ENCODE assay signal across 12 cellular contexts in the genomic region with DNA sequence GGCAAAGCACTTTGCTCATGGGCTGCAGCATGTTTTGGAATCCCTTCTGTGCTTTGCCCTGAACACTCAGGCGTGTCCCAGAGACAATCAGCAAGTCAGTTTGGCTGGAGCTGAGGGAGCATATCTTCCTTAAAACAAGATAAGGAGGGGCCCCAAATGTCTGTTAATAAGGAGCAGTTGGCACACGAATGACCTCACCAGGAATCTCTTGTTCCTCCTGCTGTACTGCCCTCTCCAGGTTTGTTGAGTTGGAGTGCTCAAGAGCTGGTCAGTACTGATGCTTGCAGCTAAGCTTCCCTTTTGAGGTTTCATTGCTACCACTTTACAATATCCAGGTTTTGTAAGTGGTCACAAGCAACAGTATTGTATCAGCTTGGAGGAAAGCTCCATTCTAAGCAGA.
"Had no signal": no experiment of that assay in that cellular context is flagged by ENCODE, and none has a peak within 500 bp of the region (broad histone marks: within the 10 kb centered on the region; RNA-seq: fewer than 3 reads in every experiment).

No MANE protein-coding gene starts in this region.

- H3K27ac ChIP-seq: lower lobe of right lung, ovary had no signal

- DNase-seq: activated CD4-positive, alpha-beta T cell treated with anti-CD3 and anti-CD28 coated beads for 1 hour; activated CD4-positive, alpha-beta T cell treated with anti-CD3 and anti-CD28 coated beads, Interleukin-2, amount 50 U/mL, for 4 hours; activated naive CD4-positive, alpha-beta T cell treated with anti-CD3 and anti-CD28 coated beads, Interleukin-2, amount 50 U/mL, for 16 hours; activated T-cell treated with anti-CD3 and anti-CD28 coated beads, Interleukin-2, amount 50 U/mL, for 1 hour; hypothalamus; lower lobe of right lung; ovary; stimulated activated naive CD8-positive, alpha-beta T cell treated with anti-CD3 and anti-CD28 coated beads, Interleukin-15, amount 100 ng/mL, for 72 hours; T-helper 9 cell had no signal

- H3K4me1 Mint-ChIP-seq: neural crest cell; stimulated activated naive CD8-positive, alpha-beta T cell treated with anti-CD3 and anti-CD28 coated beads, Interleukin-15, amount 100 ng/mL, for 72 hours had no signal

- H3K4me3 Mint-ChIP-seq: neural crest cell; stimulated activated naive CD8-positive, alpha-beta T cell treated with anti-CD3 and anti-CD28 coated beads, Interleukin-15, amount 100 ng/mL, for 72 hours; type B pancreatic cell had no signal

- H3K9me3 ChIP-seq: lower lobe of right lung, ovary had no signal

- H3K4me1 ChIP-seq: lower lobe of right lung had no signal

- H3K27me3 ChIP-seq: ovary had no signal

- H3K36me3 ChIP-seq: lower lobe of right lung, ovary had no signal

- H3K27ac Mint-ChIP-seq: stimulated activated naive CD8-positive, alpha-beta T cell treated with anti-CD3 and anti-CD28 coated beads, Interleukin-15, amount 100 ng/mL, for 72 hours; type B pancreatic cell had no signal

- H3K36me3 Mint-ChIP-seq: type B pancreatic cell had no signal

- H3K4me3 ChIP-seq: lower lobe of right lung, ovary had no signal

- H3K9me3 Mint-ChIP-seq: neural crest cell; stimulated activated naive CD8-positive, alpha-beta T cell treated with anti-CD3 and anti-CD28 coated beads, Interleukin-15, amount 100 ng/mL, for 72 hours; type B pancreatic cell had no signal

- ATAC-seq: lower lobe of right lung; sciatic nerve; stimulated activated naive CD8-positive, alpha-beta T cell treated with anti-CD3 and anti-CD28 coated beads, Interleukin-15, amount 100 ng/mL, for 72 hours had no signal
